13 cellular contexts compared by ENCODE assay signal in the genomic region with DNA sequence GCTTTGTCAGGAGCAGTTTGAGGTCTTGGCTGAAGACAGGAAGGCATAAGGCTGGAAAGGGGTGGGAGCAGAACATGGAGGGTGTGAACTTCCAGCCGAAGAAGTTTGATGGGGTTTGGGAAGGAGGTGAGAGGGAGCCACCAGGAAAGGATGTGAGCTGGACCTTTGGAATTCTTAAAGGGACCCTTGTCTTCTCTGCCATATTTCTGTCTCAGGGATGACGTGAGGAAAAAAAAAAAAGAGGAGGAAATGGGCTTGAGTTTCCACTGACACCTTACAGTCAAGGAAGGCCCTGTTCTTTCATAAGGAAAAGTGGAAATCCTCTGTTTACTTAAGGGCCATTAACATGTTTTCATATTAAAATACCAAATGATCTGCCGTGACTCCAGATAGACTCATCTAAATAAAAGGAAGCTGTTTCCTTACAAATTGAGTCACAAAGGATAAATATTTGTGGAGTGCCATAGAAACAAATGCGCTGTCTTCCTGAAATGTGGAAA.
DNase-seq lines count a peak whose midpoint lies in the region.
"Had no signal": no experiment of that assay in that cellular context is flagged by ENCODE, and none has a peak within 500 bp of the region (broad histone marks: within the 10 kb centered on the region; RNA-seq: fewer than 3 reads in every experiment).

No MANE protein-coding gene starts in this region.

- no peaks in the 10 kb centered on the region for H3K36me3 ChIP-seq in ACC112 (ENCODE audit: insufficient read depth, low read length)
- peaks cover 3 to 4% of the 10 kb centered on the region in 2 experiments for H3K36me3 ChIP-seq in mesenchymal stem cell (ENCODE audit: control insufficient read depth in 1 of 2, insufficient read depth in 2 of 2, low read depth in 1 of 2, low read length in 2 of 2)
- H3K36me3 ChIP-seq: tibial nerve had no signal

- WGBS in mesenchymal stem cell = 0% methylated on average over 4 of the region's 4 CpGs

- H4K8ac ChIP-seq in mesenchymal stem cell (ENCODE audit: low read length) = no peak overlapping the region

- H3K14ac ChIP-seq in mesenchymal stem cell (ENCODE audit: low read length in 2 of 2) = no peak overlapping the region

- peak overlapping the region; percentile 24 for H3K4ac ChIP-seq in mesenchymal stem cell (ENCODE audit: low read depth in 1 of 2, low read length in 2 of 2)

- H2BK120ac ChIP-seq in mesenchymal stem cell (ENCODE audit: low read depth, low read length) = peak overlapping the region; percentile 11

- H2AFZ ChIP-seq in ACC112 (ENCODE audit: low read length, unreplicated experiment) = peak overlapping the region; percentile 4
- no peak overlapping the region for H2AFZ ChIP-seq in mesenchymal stem cell (ENCODE audit: low read depth, low read length)

- peak overlapping the region; percentile 73 for H2BK15ac ChIP-seq in mesenchymal stem cell (ENCODE audit: low read depth, poor library complexity, severe bottlenecking)

- no peak overlapping the region for H3K23ac ChIP-seq in mesenchymal stem cell (ENCODE audit: low read length in 2 of 2)

- H2BK5ac ChIP-seq in mesenchymal stem cell (ENCODE audit: low read depth, low read length, poor library complexity, severe bottlenecking) = peak overlapping the region; percentile 48

- H3K79me1 ChIP-seq in mesenchymal stem cell (replicated peaks; ENCODE audit: low read length, poor library complexity, severe bottlenecking) = peaks cover 10% of the 10 kb centered on the region

- H3K27ac ChIP-seq in ACC112 (ENCODE audit: low read depth, low read length) (peak overlapping the region; percentile 98), mesenchymal stem cell (ENCODE audit: low read length, poor library complexity, severe bottlenecking) (no peak overlapping the region)

- H3K18ac ChIP-seq in mesenchymal stem cell (ENCODE audit: low read depth in 1 of 2, low read length in 2 of 2) = peak overlapping the region; percentile 34 to 61

- H3K4me1 ChIP-seq in ACC112 (ENCODE audit: control insufficient read depth, insufficient read depth, low read length, unreplicated experiment) = peaks cover 55% of the 10 kb centered on the region
- H3K4me1 ChIP-seq in mesenchymal stem cell (ENCODE audit: control insufficient read depth, insufficient read depth, low read depth, low read length) = peaks cover 19% of the 10 kb centered on the region

- peak overlapping the region; percentile 59 to 70 for H2BK12ac ChIP-seq in mesenchymal stem cell (ENCODE audit: low read length in 2 of 2)

- H4K91ac ChIP-seq in mesenchymal stem cell (ENCODE audit: low read length) = peak overlapping the region; percentile 19

- peak overlapping the region; percentile 78 for H2AK5ac ChIP-seq in mesenchymal stem cell (ENCODE audit: low read length, severe bottlenecking)

- H3K4me3 ChIP-seq in ACC112 (ENCODE audit: low read depth, low read length) (no peak overlapping the region), mesenchymal stem cell (ENCODE audit: insufficient read depth in 1 of 2, low read depth in 1 of 2, low read length in 2 of 2) (peak overlapping the region in 1 of 2 experiments; percentile 39)
- H3K4me3 ChIP-seq: tibial nerve had no signal

- H3K79me2 ChIP-seq in ACC112 (ENCODE audit: control insufficient read depth, insufficient read depth, low read length, unreplicated experiment) = peaks cover 5% of the 10 kb centered on the region

- DNase-seq in HT1080 (ENCODE audit: low read depth) = peak; percentile 94
- DNase-seq in dermis microvascular lymphatic vessel endothelial cell (ENCODE audit: low read depth in 2 of 2) = peak; percentile 76 to 96
- peak; percentile 96 for DNase-seq in mesenchymal stem cell
- no peak for DNase-seq in stimulated activated CD4-positive, alpha-beta T cell treated with anti-CD3 and anti-CD28 coated beads, Interleukin-12 subunit alpha, Interleukin-12 subunit beta, amount 100 ng/mL, for 4 hours
- DNase-seq in activated CD8-positive, alpha-beta memory T cell treated with anti-CD3 and anti-CD28 coated beads for 24 hours = no peak
- DNase-seq in amniotic stem cell (lab: John Stamatoyannopoulos, UW) = no peak
- no peak for DNase-seq in hypothalamus (lab: John Stamatoyannopoulos, UW)
- DNase-seq: C1 segment of cervical spinal cord; naive thymus-derived CD8-positive, alpha-beta T cell; NCI-H345; stimulated activated CD4-positive, alpha-beta T cell treated with anti-CD3 and anti-CD28 coated beads, Interleukin-4, amount 100 ng/mL, for 4 hours had no signal

- H3K9me3 ChIP-seq in mesenchymal stem cell (ENCODE audit: control insufficient read depth, low read length) = no peaks in the 10 kb centered on the region
- H3K9me3 ChIP-seq: tibial nerve had no signal

- peak overlapping the region; percentile 91 for H3K9ac ChIP-seq in mesenchymal stem cell (ENCODE audit: low read length)

- H3K27me3 ChIP-seq in ACC112 (ENCODE audit: insufficient read depth, low read length) (no peaks in the 10 kb centered on the region), mesenchymal stem cell (ENCODE audit: control insufficient read depth in 1 of 2, insufficient read depth in 1 of 2, low read length in 2 of 2) (no peaks in the 10 kb centered on the region)
- H3K27me3 ChIP-seq: tibial nerve had no signal

- H3K4me2 ChIP-seq in mesenchymal stem cell (ENCODE audit: low read length, poor library complexity, severe bottlenecking) = no peak overlapping the region

Comparison
In these comparisons a context has a peak if more than half of its experiments do, and no peak if none do; other contexts are left out.
1. DNase-seq: peak in HT1080 (single experiment), dermis microvascular lymphatic vessel endothelial cell (2 of 2) and mesenchymal stem cell (single experiment); none in stimulated activated CD4-positive, alpha-beta T cell treated with anti-CD3 and anti-CD28 coated beads, Interleukin-12 subunit alpha, Interleukin-12 subunit beta, amount 100 ng/mL, for 4 hours (single experiment), activated CD8-positive, alpha-beta memory T cell treated with anti-CD3 and anti-CD28 coated beads for 24 hours (single experiment), amniotic stem cell (single experiment) and hypothalamus (0 of 51).